Comparison of ENCODE assay signal across 15 cellular contexts in the genomic region with DNA sequence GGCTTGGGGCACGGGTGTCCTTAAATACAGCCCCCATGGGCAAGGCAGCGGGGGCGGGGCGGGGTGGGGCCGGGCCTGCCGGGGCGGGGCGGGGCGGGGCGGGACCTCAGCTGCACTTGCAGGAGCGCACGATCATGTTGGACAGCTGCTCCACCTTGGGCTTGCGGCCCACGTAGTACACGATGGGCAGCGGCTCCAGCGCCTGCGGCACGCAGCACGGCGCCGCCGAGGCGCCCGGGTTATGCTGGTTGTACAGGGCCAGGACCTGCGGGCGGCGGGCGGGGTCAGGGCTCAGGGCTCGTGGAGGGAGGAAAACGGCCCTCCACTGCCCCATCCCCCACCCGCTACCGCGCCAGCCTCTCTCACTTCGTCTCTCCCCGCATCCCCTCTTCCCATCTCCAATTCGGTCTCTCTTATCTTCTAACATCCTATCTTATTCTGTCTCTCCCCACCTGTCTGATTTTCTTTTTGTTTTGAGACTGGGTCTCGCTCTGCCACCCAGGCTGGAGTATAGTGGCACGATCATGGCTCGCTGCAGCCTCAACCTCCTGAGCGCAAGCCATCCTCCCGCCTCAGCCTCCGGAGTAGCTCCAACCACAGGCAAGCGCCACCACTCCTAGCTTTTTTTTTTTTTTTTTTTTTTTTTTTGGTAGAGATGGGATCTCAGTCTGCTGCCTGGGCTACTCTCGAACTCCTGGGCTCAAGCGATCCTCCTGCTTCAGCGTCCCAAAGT. TPM values are rescaled to one million over a fixed set of nuclear protein-coding genes. Genes with fewer than 3 reads are reported as not detected.
A peak's percentile ranks its signal among the peaks of the same experiment; 100 is the strongest.
DNase-seq lines count a peak whose midpoint lies in the region; ATAC-seq and TF ChIP-seq lines count a peak whose summit lies in the region.
"Had no signal": no experiment of that assay in that cellular context is flagged by ENCODE, and none has a peak within 500 bp of the region (broad histone marks: within the 10 kb centered on the region; RNA-seq: fewer than 3 reads in every experiment).

No MANE protein-coding gene starts in this region.

- peaks cover 19% of the 10 kb centered on the region for H3K36me3 Mint-ChIP-seq in activated naive CD8-positive, alpha-beta T cell
- peaks cover 35% of the 10 kb centered on the region for H3K36me3 Mint-ChIP-seq in activated naive CD8-positive, alpha-beta T cell treated with anti-CD3 and anti-CD28 coated beads for 36 hours
- peaks cover 22% of the 10 kb centered on the region for H3K36me3 Mint-ChIP-seq in T-helper 17 cell (ENCODE audit: low read depth)
- no peaks in the 10 kb centered on the region for H3K36me3 Mint-ChIP-seq in type B pancreatic cell

- peak overlapping the region; percentile 47 for H3K4me3 Mint-ChIP-seq in activated naive CD8-positive, alpha-beta T cell
- H3K4me3 Mint-ChIP-seq in activated naive CD8-positive, alpha-beta T cell treated with anti-CD3 and anti-CD28 coated beads for 36 hours, result no peak overlapping the region
- H3K4me3 Mint-ChIP-seq in T-helper 17 cell (peak overlapping the region; percentile 75), type B pancreatic cell (no peak overlapping the region)

- H3K27ac ChIP-seq in iPS-18a (ENCODE audit: low read length), result no peak overlapping the region
- H3K27ac ChIP-seq: body of pancreas, pancreas had no signal

- no peak overlapping the region for H3K9ac ChIP-seq in iPS-18a (ENCODE audit: low read length)

- H3K27me3 ChIP-seq in iPS-18a (ENCODE audit: control insufficient read depth, insufficient read depth, low read length), result peaks cover 17% of the 10 kb centered on the region
- H3K27me3 ChIP-seq: body of pancreas, pancreas had no signal

- peak overlapping the region; percentile 46 for H3K27ac Mint-ChIP-seq in activated naive CD8-positive, alpha-beta T cell
- H3K27ac Mint-ChIP-seq in activated naive CD8-positive, alpha-beta T cell treated with anti-CD3 and anti-CD28 coated beads for 36 hours, result no peak overlapping the region
- peak overlapping the region; percentile 92 for H3K27ac Mint-ChIP-seq in T-helper 17 cell
- H3K27ac Mint-ChIP-seq in type B pancreatic cell, result peak overlapping the region; percentile 1

- ATAC-seq in T-helper 17 cell (no peak), GM18498 (IDR thresholded peaks at IDR 0.05; ENCODE audit: unreplicated experiment) (no peak)
- ATAC-seq: body of pancreas, pancreas had no signal

- H3K9me3 Mint-ChIP-seq in activated naive CD8-positive, alpha-beta T cell (ENCODE audit: low read depth), result no peaks in the 10 kb centered on the region
- H3K9me3 Mint-ChIP-seq in activated naive CD8-positive, alpha-beta T cell treated with anti-CD3 and anti-CD28 coated beads for 36 hours, result no peaks in the 10 kb centered on the region
- no peaks in the 10 kb centered on the region for H3K9me3 Mint-ChIP-seq in type B pancreatic cell

- H3K27me3 Mint-ChIP-seq in activated naive CD8-positive, alpha-beta T cell, result no peaks in the 10 kb centered on the region
- H3K27me3 Mint-ChIP-seq in activated naive CD8-positive, alpha-beta T cell treated with anti-CD3 and anti-CD28 coated beads for 36 hours, result no peaks in the 10 kb centered on the region
- no peaks in the 10 kb centered on the region for H3K27me3 Mint-ChIP-seq in T-helper 17 cell
- peaks cover 26% of the 10 kb centered on the region for H3K27me3 Mint-ChIP-seq in type B pancreatic cell

- DNase-seq in activated naive CD8-positive, alpha-beta T cell treated with anti-CD3 and anti-CD28 coated beads for 36 hours, result no peak
- DNase-seq in T-helper 17 cell (no peak), type B pancreatic cell (ENCODE audit: extremely low spot score, unreplicated experiment) (no peak), DMS 273 (lab: John Stamatoyannopoulos, UW; ENCODE audit: unreplicated experiment) (no peak), COR-L47 (lab: John Stamatoyannopoulos, UW) (no peak)
- DNase-seq: activated CD4-positive, alpha-beta T cell treated with anti-CD3 and anti-CD28 coated beads, Interleukin-2, amount 50 U/mL, for 48 hours; activated gamma-delta T cell; body of pancreas; DMS153; HCEC 1CT; NCI-H2029 treated with DMSO at 0.1 percent for 48 hours; pancreas had no signal

- no peaks in the 10 kb centered on the region for H3K36me3 ChIP-seq in iPS-18a (ENCODE audit: control insufficient read depth, low read depth, low read length)
- H3K36me3 ChIP-seq: pancreas had no signal

- peaks cover 58% of the 10 kb centered on the region for H3K4me1 Mint-ChIP-seq in activated naive CD8-positive, alpha-beta T cell (ENCODE audit: low read depth)
- H3K4me1 Mint-ChIP-seq in activated naive CD8-positive, alpha-beta T cell treated with anti-CD3 and anti-CD28 coated beads for 36 hours, result peaks cover 46% of the 10 kb centered on the region
- H3K4me1 Mint-ChIP-seq in T-helper 17 cell (peaks cover 50% of the 10 kb centered on the region), type B pancreatic cell (ENCODE audit: unreplicated experiment) (peaks cover 21% of the 10 kb centered on the region)

- H3K9me3 ChIP-seq in T-helper 17 cell (ENCODE audit: control insufficient read depth, low read length, poor library complexity, severe bottlenecking) (no peaks in the 10 kb centered on the region), iPS-18a (ENCODE audit: control insufficient read depth, low read depth, low read length) (no peaks in the 10 kb centered on the region)
- H3K9me3 ChIP-seq: body of pancreas, pancreas had no signal

- H3K4me3 ChIP-seq in iPS-18a (ENCODE audit: low read length), result peak overlapping the region; percentile 42
- H3K4me3 ChIP-seq: body of pancreas, pancreas had no signal

- no peak for TF ChIP-seq CTCF in type B pancreatic cell (conservative IDR thresholded peaks at IDR 0.05)

- H3K4me1 ChIP-seq in iPS-18a (ENCODE audit: control insufficient read depth, low read depth, low read length), result peaks cover 9% of the 10 kb centered on the region

RNA-seq across cellular contexts. Expression of gene CCDC97, which starts 21.1 kb away (rescaled TPM):
- total RNA-seq in activated naive CD8-positive, alpha-beta T cell treated with anti-CD3 and anti-CD28 coated beads for 36 hours, result 10 to 100 TPM; 19.1 to 20.5 TPM
- total RNA-seq in T-helper 17 cell (10 to 100 TPM; 34.7 to 35.4 TPM), type B pancreatic cell (ENCODE audit: low replicate concordance) (26.7 and 42.6 TPM in 2 replicates)

RNA-seq across cellular contexts. Expression of gene TGFB1, which starts 22.6 kb away (rescaled TPM):
- total RNA-seq in activated naive CD8-positive, alpha-beta T cell treated with anti-CD3 and anti-CD28 coated beads for 36 hours, result 100 to 1,000 TPM; 152 to 154 TPM
- total RNA-seq in T-helper 17 cell (100 to 1,000 TPM; 408 to 431 TPM), type B pancreatic cell (ENCODE audit: low replicate concordance) (2.3 and 3.4 TPM in 2 replicates)

RNA-seq across cellular contexts. Expression of gene B9D2, which starts 32.8 kb away (rescaled TPM):
- total RNA-seq in activated naive CD8-positive, alpha-beta T cell treated with anti-CD3 and anti-CD28 coated beads for 36 hours, result 1 to 10 TPM; 6.4 to 8.1 TPM
- total RNA-seq in T-helper 17 cell, result 10 to 100 TPM; 37.1 to 41.4 TPM
- total RNA-seq in type B pancreatic cell (ENCODE audit: low replicate concordance), result 4.8 and 8.8 TPM in 2 replicates

RNA-seq across cellular contexts. Expression of gene TMEM91, which starts 45.2 kb away (rescaled TPM):
- 1 to 10 TPM; 4.0 to 4.5 TPM for total RNA-seq in activated naive CD8-positive, alpha-beta T cell treated with anti-CD3 and anti-CD28 coated beads for 36 hours
- total RNA-seq in T-helper 17 cell (10 to 100 TPM in 1 of 2 donors, 1 to 10 TPM in 1; 6.9 to 35.0 TPM), type B pancreatic cell (ENCODE audit: low replicate concordance) (2.0 and 8.1 TPM in 2 replicates)

Comparison
In these comparisons a context has a peak if more than half of its experiments do, and no peak if none do; other contexts are left out.
1. H3K4me3 Mint-ChIP-seq: peak in activated naive CD8-positive, alpha-beta T cell (single experiment) and T-helper 17 cell (single experiment); none in activated naive CD8-positive, alpha-beta T cell treated with anti-CD3 and anti-CD28 coated beads for 36 hours (single experiment) and type B pancreatic cell (single experiment).
2. RNA of gene TGFB1, which starts 22.6 kb away (total RNA-seq): 408 to 431 TPM in T-helper 17 cell and 152 to 154 TPM in activated naive CD8-positive, alpha-beta T cell treated with anti-CD3 and anti-CD28 coated beads for 36 hours; 2.3 to 3.4 TPM in type B pancreatic cell; every median in the first group is over 10 times any median in the second.